In the genomic region with DNA sequence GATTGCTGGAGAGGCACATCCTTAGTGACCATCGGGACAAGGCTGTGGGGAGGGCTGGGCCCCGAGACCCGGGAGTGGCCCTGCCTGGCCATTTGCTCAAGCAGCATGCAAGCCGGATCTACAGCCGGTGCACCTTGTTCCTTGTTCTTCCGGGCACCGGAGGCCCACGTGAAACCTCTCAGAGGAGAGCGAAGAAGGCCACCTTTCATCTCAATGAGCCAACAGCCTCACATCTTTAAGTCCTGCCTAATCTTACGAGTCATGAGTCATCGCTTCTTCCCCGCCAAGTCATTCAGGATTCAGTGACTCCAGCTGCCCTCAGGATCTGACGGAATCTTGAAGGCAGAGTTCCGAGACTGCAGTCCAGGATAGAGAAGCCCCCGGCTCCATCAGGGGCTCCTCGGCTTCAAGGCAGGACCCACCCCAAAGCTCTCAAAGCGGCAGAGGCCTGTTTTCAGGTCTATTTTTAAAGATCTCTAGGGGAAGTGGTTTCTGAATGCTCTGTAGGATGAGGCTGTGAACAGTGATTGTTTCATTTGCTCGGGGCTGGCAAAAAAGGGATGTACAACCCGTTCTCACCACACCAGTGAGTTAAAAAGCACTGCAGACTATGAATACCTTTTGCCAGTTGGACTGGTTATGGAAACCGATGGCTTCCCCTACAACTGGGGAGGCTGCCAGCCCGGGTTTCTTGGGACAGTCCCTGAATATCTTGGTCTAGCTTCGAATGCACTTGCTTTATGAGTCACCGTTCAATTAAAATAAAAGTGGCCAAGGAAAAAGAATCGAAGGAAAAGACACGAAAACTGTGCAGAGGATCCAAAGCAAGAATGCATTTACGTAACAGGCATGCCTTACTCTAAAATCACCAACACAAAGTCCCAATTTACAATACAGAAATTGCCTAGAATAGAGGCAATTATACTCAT, we compare ENCODE assay signal across 8 cellular contexts. TPM values are rescaled to one million over a fixed set of nuclear protein-coding genes. Genes with fewer than 3 reads are reported as not detected.
DNase-seq lines count a peak whose midpoint lies in the region; ATAC-seq, FAIRE-seq and TF ChIP-seq lines count a peak whose summit lies in the region.

No MANE protein-coding gene starts in this region.

- H3K4me3 ChIP-seq in GM12878 (peak overlapping the region; percentile 58), keratinocyte (ENCODE audit: control insufficient read depth in 2 of 3, extremely low read depth in 1 of 3, insufficient read depth in 2 of 3, low read depth in 1 of 3, low read length in 3 of 3) (peak overlapping the region; percentile 23 to 78 (median 75))

- peak overlapping the region; percentile 97 for H3K4me2 ChIP-seq in GM12878 (ENCODE audit: control insufficient read depth, insufficient read depth)
- peak overlapping the region; percentile 90 for H3K4me2 ChIP-seq in keratinocyte (ENCODE audit: control insufficient read depth, extremely low read depth, insufficient read depth, low read depth, low read length)

- POLR2A ChIA-PET in GM12878 (lab: Charles Lee), result interaction anchor here (0.6 to 2.1 kb wide), 12 partner anchors 10 to 189 kb away, joined by 3 to 10 read pairs (median 4); no protein-coding TSS in a partner anchor

- TF ChIP-seq POLR2A in GM12878 (IDR thresholded peaks at IDR 0.05; ENCODE audit: low read depth, low read length), result peak; percentile 79

- H3K4me1 ChIP-seq in GM12878 (ENCODE audit: control insufficient read depth, insufficient read depth, low read length) (peaks cover 51% of the 10 kb centered on the region), keratinocyte (ENCODE audit: control insufficient read depth, extremely low read depth, insufficient read depth, low read length) (peaks cover 35% of the 10 kb centered on the region)

- DNase-seq in AML-193 (lab: John Stamatoyannopoulos, UW) (peak; percentile 29 to 47), GM19240 (ENCODE audit: insufficient read length, low spot score) (peak; percentile 72), T-helper 9 cell (peak; percentile 15), GM12878 (ENCODE audit: low read depth, low spot score) (peak; percentile 94), keratinocyte (ENCODE audit: low read depth, low spot score) (peak; percentile 73), NCI-H510A treated with DMSO at 0.1 percent for 48 hours (lab: John Stamatoyannopoulos, UW) (no peak)
- peak; percentile 5 to 16 for DNase-seq in stimulated activated CD4-positive, alpha-beta T cell treated with anti-CD3 and anti-CD28 coated beads, Interleukin-1b, Interleukin-23, amount 100 ng/mL, for 1 hour (ENCODE audit: low read depth in 2 of 2)

- CTCF ChIA-PET in GM12878 (lab: Yijun Ruan, JAX), result interaction anchor here (0.6 to 2.8 kb wide), 8 partner anchors 14 to 170 kb away, joined by 3 to 17 read pairs (median 3); no protein-coding TSS in a partner anchor

- intact Hi-C loops in GM12878 (cut with micrococcal nuclease; ENCODE audit: unreplicated experiment), result loop anchor here (1.0 to 10.0 kb wide), 6 partner anchors 14 to 510 kb away; no protein-coding TSS in a partner anchor

- ATAC-seq in HG03439 (IDR thresholded peaks at IDR 0.05; ENCODE audit: unreplicated experiment) (peak; percentile 60), GM12878 (peak; percentile 83)

- SMC1A ChIA-PET in GM12878 (lab: Charles Lee; ENCODE audit: uncharacterized antibody, unreplicated experiment), result interaction anchor here (0.9 to 6.9 kb wide), 20 partner anchors 10 to 261 kb away, joined by 3 to 57 read pairs (median 4); no protein-coding TSS in a partner anchor

- peak overlapping the region; percentile 74 for H2AFZ ChIP-seq in GM12878 (ENCODE audit: control insufficient read depth, low read depth, low read length)
- H2AFZ ChIP-seq in keratinocyte (ENCODE audit: control insufficient read depth, low read length), result peak overlapping the region; percentile 76

- H3K9ac ChIP-seq in GM12878 (ENCODE audit: control insufficient read depth, insufficient read depth, low read length), result peak overlapping the region; percentile 98
- peak overlapping the region; percentile 76 for H3K9ac ChIP-seq in keratinocyte (ENCODE audit: control insufficient read depth, extremely low read depth, insufficient read depth, low read length)

- peak; percentile 66 to 68; a peak in 2 of 4 replicates for TF ChIP-seq EP300 in GM12878 (IDR thresholded peaks at IDR 0.05; ENCODE audit: borderline replicate concordance in 1 of 2, control insufficient read depth in 1 of 2, low read depth in 2 of 2, low read length in 2 of 2)

- H3K36me3 ChIP-seq in GM12878 (ENCODE audit: control insufficient read depth in 2 of 2, insufficient read depth in 2 of 2, low read length in 1 of 2), result no peaks in the 10 kb centered on the region
- H3K36me3 ChIP-seq in keratinocyte (ENCODE audit: control insufficient read depth in 2 of 2, extremely low read depth in 1 of 2, insufficient read depth in 2 of 2, low read length in 2 of 2), result no peaks in the 10 kb centered on the region

- H3K9me3 ChIP-seq in GM12878 (replicated peaks; ENCODE audit: control insufficient read depth, insufficient read depth, low read length) (no peaks in the 10 kb centered on the region), keratinocyte (ENCODE audit: control insufficient read depth, low read depth, low read length) (no peaks in the 10 kb centered on the region)

- H4K20me1 ChIP-seq in GM12878 (ENCODE audit: control insufficient read depth, insufficient read depth) (no peaks in the 10 kb centered on the region), keratinocyte (ENCODE audit: control insufficient read depth, extremely low read depth, insufficient read depth, low read length) (no peaks in the 10 kb centered on the region)

- H3K27ac ChIP-seq in GM12878 (ENCODE audit: control insufficient read depth, insufficient read depth) (peak overlapping the region; percentile 100), keratinocyte (ENCODE audit: control insufficient read depth, insufficient read depth, low read length) (peak overlapping the region; percentile 85)

- RAD21 ChIA-PET in GM12878 (lab: Charles Lee; ENCODE audit: unreplicated experiment), result interaction anchor here (0.7 to 3.5 kb wide), 18 partner anchors 11 to 438 kb away, joined by 3 to 32 read pairs (median 5); no protein-coding TSS in a partner anchor

- TSS peak; percentile 83 for BruUV-seq in GM12878 (replicated peaks; lab: Mats Ljungman, UMichigan)

- peaks cover 19% of the 10 kb centered on the region for H3K79me2 ChIP-seq in GM12878 (ENCODE audit: control insufficient read depth, insufficient read depth, low read length)
- H3K79me2 ChIP-seq in keratinocyte (ENCODE audit: control insufficient read depth, insufficient read depth, low read length), result no peaks in the 10 kb centered on the region

- in situ Hi-C loops in GM12878 (cut with MboI), result loop anchor here (10.0 kb wide), 1 partner anchor 510 kb away; no protein-coding TSS in a partner anchor

- TF ChIP-seq CTCF in GM12878 (IDR thresholded peaks at IDR 0.05 in 2 of 3, conservative IDR thresholded peaks at IDR 0.05 in 1 of 3; ENCODE audit: control insufficient read depth in 2 of 3, extremely low read depth in 1 of 3, insufficient read depth in 1 of 3, low read depth in 3 of 3, low read length in 3 of 3) (no peak), keratinocyte (optimal IDR thresholded peaks at IDR 0.05 in 1 of 3, IDR thresholded peaks at IDR 0.05 in 1 of 3, conservative IDR thresholded peaks at IDR 0.05 in 1 of 3; ENCODE audit: extremely low read depth in 1 of 3, insufficient read depth in 2 of 3, low read length in 3 of 3) (no peak)

- H3K27me3 ChIP-seq in GM12878 (replicated peaks in 1 of 2; ENCODE audit: control insufficient read depth in 2 of 2, insufficient read depth in 2 of 2, low read length in 1 of 2), result no peaks in the 10 kb centered on the region
- H3K27me3 ChIP-seq in keratinocyte (ENCODE audit: control insufficient read depth, extremely low read depth, insufficient read depth, low read length), result peaks cover 7% of the 10 kb centered on the region

- dilution Hi-C loops in keratinocyte (cut with MboI; ENCODE audit: extremely low pct_ligation_motif_present, low sequenced_read_pairs), result no loop called here

- H3K9me1 ChIP-seq in keratinocyte (ENCODE audit: control insufficient read depth, extremely low read depth, insufficient read depth, low read length), result peaks cover 3% of the 10 kb centered on the region

- WGBS in GM12878 (ENCODE audit: insufficient coverage, insufficient replicate concordance, low lambda C conversion rate, missing lambda C conversion rate), result under 1% methylated on average over 26 of the region's 26 CpGs

- FAIRE-seq in GM12878 (lab: Jason Lieb, UNC) (peak; percentile 88), keratinocyte (lab: Jason Lieb, UNC) (peak; percentile 87)

- TF ChIP-seq RAD21 in GM12878 (IDR thresholded peaks at IDR 0.05; ENCODE audit: insufficient read depth, low read depth, low read length), result peak; percentile 29

TF ChIP-seq in GM12878, 131 proteins besides CTCF, POLR2A, EP300 and RAD21 (continues in another document):
- TF ChIP-seq MTA3 (IDR thresholded peaks at IDR 0.05; ENCODE audit: borderline replicate concordance, low read length) (peak; percentile 94; the same call in 1 of the 2 replicates), SMARCA5 (IDR thresholded peaks at IDR 0.05) (peak; percentile 64; the same call in 1 of the 2 replicates)

RNA-seq across cellular contexts. Expression of a gene that starts 57.2 kb away (rescaled TPM):
- 0.93 and 2.9 TPM in 2 replicates for total RNA-seq in GM12878 (2013; cell fraction: nucleolus; rRNA removed)
- total RNA-seq in GM12878 (2014; rRNA removed) (10.0 and 11.8 TPM in 2 replicates), GM12878 (2014; rRNA removed; fragmentation: Illumina TruSeq; extraction: Trizol) (6.0 and 6.9 TPM in 2 replicates), GM12878 (2021) (6.6 and 8.5 TPM in 2 replicates)
- polyA plus RNA-seq in GM12878 (2011; ENCODE audit: low read depth), result 3.6 TPM
- polyA plus RNA-seq in GM12878 (2011; rRNA removed) (0.09 and 0.19 TPM in 2 replicates), GM12878 (2014; fragmentation: Illumina TruSeq; extraction: Trizol) (2.4 and 6.0 TPM in 2 replicates), GM12878 (2014; fragmentation: Nextera tagmentation; extraction: Ambion mirVana) (under 1 TPM; 0.16 to 0.47 TPM), GM12878 (2014; rRNA removed) (8.1 and 8.8 TPM in 2 replicates), GM12878 (2016; fragmentation: Nextera tagmentation; extraction: Ambion mirVana) (1 to 10 TPM; 3.8 to 8.0 TPM), keratinocyte (3.0 to 4.9 TPM (median 3.5 TPM) in 3 replicates)
- 0.31 and 0.32 TPM in 2 replicates for polyA plus RNA-seq in GM12878 (2011; cell fraction: cytosol; rRNA removed)
- polyA plus RNA-seq in GM12878 (2011; cell fraction: nucleus; rRNA removed), result 0.30 and 0.38 TPM in 2 replicates
- 3.2 and 7.1 TPM in 2 replicates for polyA plus RNA-seq in GM12878 (2012)
- polyA minus RNA-seq in GM12878 (2011; rRNA and poly(A)+ RNA removed), result 0.15 TPM in 1 of 2 replicates, not detected in the other
- polyA minus RNA-seq in GM12878 (2011; cell fraction: cytosol; rRNA and poly(A)+ RNA removed), result not detected in 2 replicates
- not detected in 2 replicates for polyA minus RNA-seq in GM12878 (2011; cell fraction: nucleus; rRNA and poly(A)+ RNA removed)
- polyA plus RNA-seq in keratinocyte (2011; ENCODE audit: low read depth), result 0.52 TPM
- polyA plus RNA-seq in keratinocyte (2011; cell fraction: cytosol; rRNA removed), result 2.5 and 3.4 TPM in 2 replicates
- polyA plus RNA-seq in keratinocyte (2011; cell fraction: nucleus; rRNA removed), result 1.5 and 3.9 TPM in 2 replicates
- 1.9 and 3.7 TPM in 2 replicates for polyA plus RNA-seq in keratinocyte (2012; ENCODE audit: low replicate concordance)
- polyA minus RNA-seq in keratinocyte, result 2.2 to 6.6 TPM (median 4.6 TPM) in 3 replicates
- 5.9 TPM for polyA minus RNA-seq in keratinocyte (2011; cell fraction: cytosol; rRNA and poly(A)+ RNA removed)
- 0.84 and 2.0 TPM in 2 replicates for polyA minus RNA-seq in keratinocyte (2011; cell fraction: nucleus; rRNA and poly(A)+ RNA removed)
